Comparison of ENCODE assay signal across 9 cellular contexts in the genomic region with DNA sequence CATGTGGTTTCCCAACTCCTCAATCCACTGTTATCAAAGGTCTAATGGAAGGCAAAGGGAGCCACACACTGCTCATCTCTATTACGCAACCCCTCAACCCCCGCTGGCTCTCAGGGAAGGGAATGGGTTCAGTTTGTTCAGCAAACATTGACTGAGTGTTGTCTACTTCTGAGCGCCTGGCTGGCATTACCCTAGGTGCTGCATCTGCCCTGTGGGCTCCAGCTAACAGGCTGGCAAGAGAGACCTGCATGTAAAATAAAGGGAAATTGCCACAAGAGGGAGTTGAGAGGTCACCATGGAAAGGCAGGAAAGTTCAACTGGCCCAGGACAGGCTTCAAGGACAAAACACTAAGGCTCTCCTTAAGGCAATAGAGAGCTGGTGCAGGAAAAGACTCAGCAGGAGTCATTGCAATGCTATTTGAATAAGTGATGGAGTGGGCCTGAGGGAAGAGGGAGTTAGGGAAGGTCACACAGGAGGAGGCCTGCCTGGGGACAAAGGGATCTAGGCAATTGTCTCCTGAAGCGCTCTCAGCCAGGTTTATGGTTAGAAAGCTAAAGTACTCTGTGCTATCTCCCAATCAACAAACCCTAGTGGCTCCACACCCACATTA. TPM values are rescaled to one million over a fixed set of nuclear protein-coding genes. Genes with fewer than 3 reads are reported as not detected.
A peak's percentile ranks its signal among the peaks of the same experiment; 100 is the strongest.
DNase-seq lines count a peak whose midpoint lies in the region; ATAC-seq and TF ChIP-seq lines count a peak whose summit lies in the region.
"Had no signal": no experiment of that assay in that cellular context is flagged by ENCODE, and none has a peak within 500 bp of the region (broad histone marks: within the 10 kb centered on the region; RNA-seq: fewer than 3 reads in every experiment).

No MANE protein-coding gene starts in this region.

- intact Hi-C loops in CD14-positive monocyte (cut with micrococcal nuclease), result no loop called here
- intact Hi-C loops in IMR-90 (cut with micrococcal nuclease), result no loop called here

- H3K9me1 ChIP-seq in IMR-90 (ENCODE audit: insufficient read depth, low read length), result peaks cover 22% of the 10 kb centered on the region

- no peaks in the 10 kb centered on the region for H3K9me3 Mint-ChIP-seq in CD14-positive monocyte
- H3K9me3 Mint-ChIP-seq in CD8-positive, alpha-beta memory T cell, result no peaks in the 10 kb centered on the region
- H3K9me3 Mint-ChIP-seq: dendritic cell treated with granulocyte-macrophage colony-stimulating factor and Interleukin-4, amounts not matched to agents 40 ng/mL and 50 ng/mL, for 4 days had no signal

- no CpG with 5 or more reads among the region's 4 CpGs for WGBS in IMR-90 (ENCODE audit: extremely low coverage in 2 of 2, insufficient read length in 1 of 2), 2 experiments

- H3K56ac ChIP-seq in IMR-90 (ENCODE audit: extremely low read depth, insufficient read depth, low read length), result no peak overlapping the region

- peak overlapping the region; percentile 20; the same call in 1 of the 2 replicates for H3K18ac ChIP-seq in IMR-90 (ENCODE audit: low read depth, low read length)

- peak; percentile 54 for ATAC-seq in IMR-90 (ENCODE audit: low read depth)
- ATAC-seq in HG02588 (IDR thresholded peaks at IDR 0.05; ENCODE audit: unreplicated experiment), result no peak
- ATAC-seq in GM19328 (IDR thresholded peaks at IDR 0.05; ENCODE audit: unreplicated experiment), result no peak

- peaks cover 27 to 28% of the 10 kb centered on the region in 2 donors for H3K36me3 Mint-ChIP-seq in CD14-positive monocyte
- H3K36me3 Mint-ChIP-seq in CD8-positive, alpha-beta memory T cell, result peaks cover 0 to 16% (median 5%) of the 10 kb centered on the region in 3 donors

- H3K4me3 Mint-ChIP-seq in CD14-positive monocyte, result no peak overlapping the region
- H3K4me3 Mint-ChIP-seq in CD8-positive, alpha-beta memory T cell, result peak overlapping the region in 1 of 7 donors; percentile 56
- H3K4me3 Mint-ChIP-seq: dendritic cell treated with granulocyte-macrophage colony-stimulating factor and Interleukin-4, amounts not matched to agents 40 ng/mL and 50 ng/mL, for 4 days had no signal

- POLR2A ChIA-PET in IMR-90 (lab: Charles Lee; ENCODE audit: unreplicated experiment), result interaction anchor here (0.6 kb wide), 1 partner anchor 96 kb away, joined by 3 read pairs; a partner anchor contains a TSS
- POLR2A ChIA-PET in CD8-positive, alpha-beta memory T cell (lab: Charles Lee), result no interaction called here

- no peak overlapping the region for H3K9ac ChIP-seq in IMR-90 (ENCODE audit: low read depth, low read length)

- H3K14ac ChIP-seq in IMR-90 (replicated peaks; ENCODE audit: low read depth, low read length), result 0 out of 2 replicates have a peak overlapping the region, but pooled peaks have one; percentile 5

- H3K4me3 ChIP-seq in IMR-90 (ENCODE audit: insufficient read depth, low read depth, low read length), result no peak overlapping the region
- no peak overlapping the region for H3K4me3 ChIP-seq in CD8-positive, alpha-beta memory T cell (ENCODE audit: low read length)

- H4K20me1 ChIP-seq in IMR-90 (ENCODE audit: insufficient read depth, low read length), result no peaks in the 10 kb centered on the region

- H2BK15ac ChIP-seq in IMR-90 (ENCODE audit: low read depth, low read length), result no peak overlapping the region; the same call in 2 of the 3 replicates

- peaks cover 0 to 1% (median 0%) of the 10 kb centered on the region in 3 donors for H3K27me3 Mint-ChIP-seq in CD14-positive monocyte (ENCODE audit: low read depth in 3 of 3)
- H3K27me3 Mint-ChIP-seq in CD8-positive, alpha-beta memory T cell, result no peaks in the 10 kb centered on the region
- H3K27me3 Mint-ChIP-seq: dendritic cell treated with granulocyte-macrophage colony-stimulating factor and Interleukin-4, amounts not matched to agents 40 ng/mL and 50 ng/mL, for 4 days had no signal

- DNase-seq in CD14-positive monocyte (ENCODE audit: low spot score), result no peak
- peak; percentile 42 for DNase-seq in IMR-90
- DNase-seq in SHP77 (lab: John Stamatoyannopoulos, UW), result peak; percentile 82 to 90
- DNase-seq in iPS-NIHi11 (ENCODE audit: low spot score), result peak; percentile 78
- DNase-seq in CD8-positive, alpha-beta memory T cell, result no peak
- no peak for DNase-seq in medulla oblongata (ENCODE audit: extremely low spot score)

- no peak for TF ChIP-seq POLR2A in IMR-90 (IDR thresholded peaks at IDR 0.05; ENCODE audit: low read depth, low read length)

- H4K91ac ChIP-seq in IMR-90 (ENCODE audit: insufficient read depth, low read depth, low read length), result no peak overlapping the region

- TF ChIP-seq CTCF in CD14-positive monocyte (IDR thresholded peaks at IDR 0.05) (peak; percentile 41), IMR-90 (conservative IDR thresholded peaks at IDR 0.05; ENCODE audit: low read depth, low read length) (no peak)

- H3K23ac ChIP-seq in IMR-90 (ENCODE audit: low read depth, low read length), result no peak overlapping the region

- H2BK5ac ChIP-seq in IMR-90 (ENCODE audit: low read depth, low read length, poor library complexity, severe bottlenecking), result peak overlapping the region; percentile 35

- peak overlapping the region; percentile 9; the same call in 1 of the 2 replicates for H2BK120ac ChIP-seq in IMR-90 (ENCODE audit: low read depth, low read length)

- H3K4ac ChIP-seq in IMR-90 (ENCODE audit: low read depth, low read length), result peak overlapping the region; percentile 8; the same call in 1 of the 2 replicates

- no peaks in the 10 kb centered on the region for H3K27me3 ChIP-seq in IMR-90 (ENCODE audit: control insufficient read depth, insufficient read depth, low read length)
- H3K27me3 ChIP-seq in CD8-positive, alpha-beta memory T cell (ENCODE audit: insufficient read depth, low read length, poor library complexity, severe bottlenecking), result no peaks in the 10 kb centered on the region

- H3K4me1 Mint-ChIP-seq in CD14-positive monocyte, result peaks cover 13% of the 10 kb centered on the region
- H3K4me1 Mint-ChIP-seq in CD8-positive, alpha-beta memory T cell, result peaks cover 10 to 11% (median 10%) of the 10 kb centered on the region in 3 donors

- no peak overlapping the region for H2AK9ac ChIP-seq in IMR-90 (replicated peaks; ENCODE audit: low read depth, low read length, poor library complexity)

- H3K4me2 ChIP-seq in IMR-90 (ENCODE audit: low read depth, low read length), result no peak overlapping the region

- peak overlapping the region; percentile 45 for H2AFZ ChIP-seq in IMR-90 (replicated peaks; ENCODE audit: low read length, poor library complexity)

- no peak for TF ChIP-seq RAD21 in IMR-90 (IDR thresholded peaks at IDR 0.05; ENCODE audit: low read length)

- peaks cover 5 to 39% of the 10 kb centered on the region in 2 experiments; a peak in 2 of 4 replicates for H3K79me1 ChIP-seq in IMR-90 (ENCODE audit: low read depth in 1 of 2, low read length in 2 of 2)

- H4K5ac ChIP-seq in IMR-90 (ENCODE audit: low read depth, low read length), result 0 out of 2 replicates have a peak overlapping the region, but pooled peaks have one; percentile 6

- peak overlapping the region in 1 of 7 donors; percentile 54 for H3K27ac Mint-ChIP-seq in CD14-positive monocyte
- peak overlapping the region in 2 of 8 donors; percentile 12 to 20 for H3K27ac Mint-ChIP-seq in CD8-positive, alpha-beta memory T cell
- H3K27ac Mint-ChIP-seq: dendritic cell treated with granulocyte-macrophage colony-stimulating factor and Interleukin-4, amounts not matched to agents 40 ng/mL and 50 ng/mL, for 4 days had no signal

- H2BK20ac ChIP-seq in IMR-90 (ENCODE audit: low read depth, low read length), result no peak overlapping the region

- H2AK5ac ChIP-seq in IMR-90 (ENCODE audit: low read depth, low read length), result no peak overlapping the region; the same call in 1 of the 2 replicates

- CTCF ChIA-PET in IMR-90 (lab: Yijun Ruan, JAX), result interaction anchor here (1.3 kb wide), 1 partner anchor 23 kb away, joined by 3 read pairs; no protein-coding TSS in a partner anchor
- CTCF ChIA-PET in CD8-positive, alpha-beta memory T cell (lab: Charles Lee), result interaction anchor here (0.7 to 1.7 kb wide), 3 partner anchors 15 to 76 kb away, joined by 3 to 7 read pairs (median 3); a partner anchor contains a TSS

- peak overlapping the region in 1 of 2 experiments; percentile 61; a peak in 2 of 4 replicates for H4K8ac ChIP-seq in IMR-90 (ENCODE audit: low read depth in 2 of 2, low read length in 2 of 2)

- dilution Hi-C loops in IMR-90 (cut with HindIII; ENCODE audit: low sequenced_read_pairs, unreplicated experiment), result no loop called here

- peak overlapping the region; percentile 26; the same call in 1 of the 2 replicates for H3K27ac ChIP-seq in IMR-90 (ENCODE audit: insufficient read depth, low read length)
- no peak overlapping the region for H3K27ac ChIP-seq in CD8-positive, alpha-beta memory T cell (ENCODE audit: low read depth, low read length)

- H3K4me1 ChIP-seq in IMR-90 (ENCODE audit: control insufficient read depth, insufficient read depth, low read length), result peaks cover 23% of the 10 kb centered on the region
- H3K4me1 ChIP-seq in CD8-positive, alpha-beta memory T cell (ENCODE audit: insufficient read depth, low read length), result peaks cover 10% of the 10 kb centered on the region

- BruUV-seq in IMR-90 (replicated peaks; lab: Mats Ljungman, UMichigan), result no TSS peak

- no peaks in the 10 kb centered on the region for H3K9me3 ChIP-seq in IMR-90 (ENCODE audit: control insufficient read depth, insufficient read depth, low read length)
- H3K9me3 ChIP-seq in CD8-positive, alpha-beta memory T cell (ENCODE audit: low read length), result no peaks in the 10 kb centered on the region

- in situ Hi-C loops in IMR-90 (cut with MboI; ENCODE audit: low sequenced_read_pairs), result no loop called here

- peaks cover 15% of the 10 kb centered on the region for H3K36me3 ChIP-seq in IMR-90 (ENCODE audit: control insufficient read depth, insufficient read depth, low read length)
- H3K36me3 ChIP-seq in CD8-positive, alpha-beta memory T cell (ENCODE audit: insufficient read depth, low read length), result no peaks in the 10 kb centered on the region

RNA-seq across cellular contexts. Expression of a gene that starts 5.5 kb away (rescaled TPM):
- polyA plus RNA-seq in CD14-positive monocyte (1 to 10 TPM in 1 of 2 donors, under 1 TPM in 1; 0.74 to 1.3 TPM), IMR-90 (2012; rRNA removed) (7.0 and 14.0 TPM in 2 replicates)
- total RNA-seq in IMR-90 (2012; rRNA removed), result 11.7 and 13.1 TPM in 2 replicates
- polyA plus RNA-seq in IMR-90 (2012; cell fraction: cytosol; rRNA removed), result 3.0 and 3.9 TPM in 2 replicates
- 13.8 and 55.4 TPM in 2 replicates for polyA plus RNA-seq in IMR-90 (2012; cell fraction: nucleus; rRNA removed; ENCODE audit: low replicate concordance)
- 10 to 100 TPM; 50.4 to 52.0 TPM for total RNA-seq in CD8-positive, alpha-beta memory T cell
- 3.3 TPM for polyA plus RNA-seq in CD8-positive, alpha-beta memory T cell

RNA-seq across cellular contexts. Expression of a gene that starts 5.7 kb away (rescaled TPM):
- polyA plus RNA-seq in CD14-positive monocyte (1 to 10 TPM; 1.3 to 1.4 TPM), IMR-90 (2012; rRNA removed) (39.8 and 45.6 TPM in 2 replicates)
- 5.0 and 5.4 TPM in 2 replicates for total RNA-seq in IMR-90 (2012; rRNA removed)
- 8.8 and 9.9 TPM in 2 replicates for polyA plus RNA-seq in IMR-90 (2012; cell fraction: cytosol; rRNA removed)
- 572 and 670 TPM in 2 replicates for polyA plus RNA-seq in IMR-90 (2012; cell fraction: nucleus; rRNA removed; ENCODE audit: low replicate concordance)
- 10 to 100 TPM; 15.8 to 18.7 TPM for total RNA-seq in CD8-positive, alpha-beta memory T cell
- polyA plus RNA-seq in CD8-positive, alpha-beta memory T cell, result 0.70 TPM

RNA-seq across cellular contexts. Expression of a gene that starts 32.1 kb away (rescaled TPM):
- 10 to 100 TPM; 28.4 to 33.1 TPM for polyA plus RNA-seq in CD14-positive monocyte
- total RNA-seq in IMR-90 (2012; rRNA removed), result under 0.01 and 0.18 TPM in 2 replicates
- polyA plus RNA-seq in IMR-90 (2012; rRNA removed), result 0.44 and 0.60 TPM in 2 replicates
- polyA plus RNA-seq in IMR-90 (2012; cell fraction: cytosol; rRNA removed), result 0.11 and 0.23 TPM in 2 replicates
- polyA plus RNA-seq in IMR-90 (2012; cell fraction: nucleus; rRNA removed; ENCODE audit: low replicate concordance), result 2.5 and 4.3 TPM in 2 replicates
- 100 to 1,000 TPM; 339 TPM for total RNA-seq in CD8-positive, alpha-beta memory T cell
- polyA plus RNA-seq in CD8-positive, alpha-beta memory T cell, result 292 TPM

RNA-seq across cellular contexts. Expression of a gene that starts 57.0 kb away (rescaled TPM):
- polyA plus RNA-seq in CD14-positive monocyte, result 1 to 10 TPM; 1.8 to 2.3 TPM
- 7.5 and 7.9 TPM in 2 replicates for total RNA-seq in IMR-90 (2012; rRNA removed)
- 28.6 and 30.9 TPM in 2 replicates for polyA plus RNA-seq in IMR-90 (2012; rRNA removed)
- 19.9 and 30.7 TPM in 2 replicates for polyA plus RNA-seq in IMR-90 (2012; cell fraction: cytosol; rRNA removed)
- 50.8 and 62.0 TPM in 2 replicates for polyA plus RNA-seq in IMR-90 (2012; cell fraction: nucleus; rRNA removed; ENCODE audit: low replicate concordance)
- 10 to 100 TPM; 67.0 to 68.4 TPM for total RNA-seq in CD8-positive, alpha-beta memory T cell
- 15.4 TPM for polyA plus RNA-seq in CD8-positive, alpha-beta memory T cell

Comparison
In these comparisons a context has a peak if more than half of its experiments do, and no peak if none do; other contexts are left out.
1. DNase-seq: peak in IMR-90 (single experiment), SHP77 (2 of 2) and iPS-NIHi11 (single experiment); none in CD14-positive monocyte (single experiment), CD8-positive, alpha-beta memory T cell (0 of 5) and medulla oblongata (single experiment).
2. RNA of a gene that starts 32.1 kb away (polyA plus RNA-seq): 292 TPM in CD8-positive, alpha-beta memory T cell (single experiment) and 28.4 to 33.1 TPM in CD14-positive monocyte; 0.11 to 4.3 TPM in IMR-90; every median in the first group is over 4 times any median in the second.